8 cellular contexts compared by ENCODE assay signal in genomic region chr22:50260801-50261614, GRCh38. TPM values are rescaled to one million over a fixed set of nuclear protein-coding genes. Genes with fewer than 3 reads are reported as not detected.
A peak's percentile ranks its signal among the peaks of the same experiment; 100 is the strongest.
DNase-seq lines count a peak whose midpoint lies in the region; ATAC-seq and TF ChIP-seq lines count a peak whose summit lies in the region.

No MANE protein-coding gene starts in this region.

- H3K36me3 ChIP-seq in Peyer's patch: no peaks in the 10 kb centered on the region

- peaks cover 0 to 15% of the 10 kb centered on the region in 2 donors for H3K27me3 ChIP-seq in Peyer's patch

- no peaks in the 10 kb centered on the region for H3K36me3 Mint-ChIP-seq in stimulated activated naive CD8-positive, alpha-beta T cell treated with anti-CD3 and anti-CD28 coated beads, Interleukin-15, Interleukin-2, amounts not matched to agents 100 ng/mL and 50 ng/mL, for 24 hours (ENCODE audit: low read depth)

- peak overlapping the region; percentile 20 to 59 (median 51) for H3K4me3 ChIP-seq in Peyer's patch

- H3K27me3 Mint-ChIP-seq in stimulated activated naive CD8-positive, alpha-beta T cell treated with anti-CD3 and anti-CD28 coated beads, Interleukin-15, Interleukin-2, amounts not matched to agents 100 ng/mL and 50 ng/mL, for 24 hours: peaks cover 10% of the 10 kb centered on the region

- H3K9me3 ChIP-seq in Peyer's patch: no peaks in the 10 kb centered on the region

- peak; percentile 44 for DNase-seq in CD1c-positive myeloid dendritic cell (ENCODE audit: extremely low spot score)
- DNase-seq in Peyer's patch: no peak
- DNase-seq in caudate nucleus (lab: John Stamatoyannopoulos, UW): peak in 34 of 61 donors; percentile 18 to 75 (median 44)
- DNase-seq in left kidney (ENCODE audit: low read depth, low spot score): peak; percentile 79

- H3K27ac ChIP-seq in Peyer's patch (peak overlapping the region in 1 of 4 donors; percentile 52), caudate nucleus (ENCODE audit: low read depth, low read length) (no peak overlapping the region)

- peaks cover 0 to 20% (median 12%) of the 10 kb centered on the region in 4 donors for H3K4me1 ChIP-seq in Peyer's patch

- peaks cover 7% of the 10 kb centered on the region for H3K4me1 Mint-ChIP-seq in stimulated activated naive CD8-positive, alpha-beta T cell treated with anti-CD3 and anti-CD28 coated beads, Interleukin-15, Interleukin-2, amounts not matched to agents 100 ng/mL and 50 ng/mL, for 24 hours (ENCODE audit: low read depth)

- no peak overlapping the region for H3K27ac Mint-ChIP-seq in stimulated activated naive CD8-positive, alpha-beta T cell treated with anti-CD3 and anti-CD28 coated beads, Interleukin-15, Interleukin-2, amounts not matched to agents 100 ng/mL and 50 ng/mL, for 24 hours

- no peak for TF ChIP-seq CTCF in Peyer's patch (IDR thresholded peaks at IDR 0.05)

- H3K9me3 Mint-ChIP-seq in stimulated activated naive CD8-positive, alpha-beta T cell treated with anti-CD3 and anti-CD28 coated beads, Interleukin-15, Interleukin-2, amounts not matched to agents 100 ng/mL and 50 ng/mL, for 24 hours: no peaks in the 10 kb centered on the region

- ATAC-seq in GM21423 (IDR thresholded peaks at IDR 0.05; ENCODE audit: unreplicated experiment) (peak; percentile 23), HG03039 (IDR thresholded peaks at IDR 0.05; ENCODE audit: unreplicated experiment) (no peak), GM19328 (IDR thresholded peaks at IDR 0.05; ENCODE audit: unreplicated experiment) (no peak)

- peak overlapping the region; percentile 23 for H3K4me3 Mint-ChIP-seq in stimulated activated naive CD8-positive, alpha-beta T cell treated with anti-CD3 and anti-CD28 coated beads, Interleukin-15, Interleukin-2, amounts not matched to agents 100 ng/mL and 50 ng/mL, for 24 hours

- TF ChIP-seq POLR2A in Peyer's patch (IDR thresholded peaks at IDR 0.05): no peak

RNA-seq across cellular contexts. Expression of gene MAPK12, which starts 0.5 kb away (rescaled TPM):
- total RNA-seq in Peyer's patch: 10 to 100 TPM in 1 of 4 donors, 1 to 10 TPM in 3; 1.2 to 37.1 (median 5.4) TPM

RNA-seq across cellular contexts. Expression of gene MAPK11, which starts 9.2 kb away (rescaled TPM):
- 10 to 100 TPM in 1 of 4 donors, 1 to 10 TPM in 2, not detected in 1; 2.0 to 14.0 (median 2.5) TPM for total RNA-seq in Peyer's patch

RNA-seq across cellular contexts. Expression of gene HDAC10, which starts 9.9 kb away (rescaled TPM):
- 100 to 1,000 TPM in 3 of 4 donors, 10 to 100 TPM in 1; 57.3 to 165 (median 119) TPM for total RNA-seq in Peyer's patch

RNA-seq across cellular contexts. Expression of gene TUBGCP6, which starts 16.2 kb away (rescaled TPM):
- 100 to 1,000 TPM in 2 of 4 donors, 10 to 100 TPM in 2; 51.5 to 163 (median 111) TPM for total RNA-seq in Peyer's patch

RNA-seq across cellular contexts. Expression of gene PLXNB2, which starts 46.4 kb away (rescaled TPM):
- 100 to 1,000 TPM; 182 to 597 (median 307) TPM for total RNA-seq in Peyer's patch

Comparison
In these comparisons a context has a peak if more than half of its experiments do, and no peak if none do; other contexts are left out.
1. DNase-seq: peak in CD1c-positive myeloid dendritic cell (single experiment), caudate nucleus (34 of 61) and left kidney (single experiment); none in Peyer's patch (0 of 3).